Comparison of ENCODE assay signal across 14 cellular contexts in the genomic region with DNA sequence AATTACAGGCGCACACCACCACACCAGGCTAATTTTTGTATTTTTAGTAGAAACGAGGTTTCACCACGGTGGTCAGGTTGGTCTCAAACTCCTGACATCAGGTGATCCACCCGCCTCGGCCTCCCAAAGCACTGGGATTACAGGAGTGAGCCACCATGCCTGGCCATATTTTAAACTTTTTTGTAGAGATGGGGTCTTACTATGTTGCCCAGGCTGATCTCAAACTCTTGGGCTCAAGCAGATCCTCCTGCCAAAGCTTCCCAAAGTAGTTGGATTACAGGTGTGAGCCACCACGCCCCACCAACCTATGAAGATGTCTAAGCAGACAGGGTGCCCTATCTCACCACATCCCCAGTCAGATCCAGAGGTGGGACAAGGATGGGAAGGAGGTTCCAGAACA. TPM values are rescaled to one million over a fixed set of nuclear protein-coding genes. Genes with fewer than 3 reads are reported as not detected.
DNase-seq lines count a peak whose midpoint lies in the region; ATAC-seq, FAIRE-seq and TF ChIP-seq lines count a peak whose summit lies in the region.
"Not testable (repeated sequence)": the region's sequence is repeated elsewhere in the genome, so short reads cannot be mapped to it uniquely, and the experiment has no call there.
"Had no signal": no experiment of that assay in that cellular context is flagged by ENCODE, and none has a peak within 500 bp of the region (broad histone marks: within the 10 kb centered on the region; RNA-seq: fewer than 3 reads in every experiment).

No MANE protein-coding gene starts in this region.

- not testable (repeated sequence) for H3K27me3 Mint-ChIP-seq in osteocyte (ENCODE audit: unreplicated experiment)

- H3K4me3 ChIP-seq in H7 (ENCODE audit: insufficient read depth, low read depth, low read length); K562; right lobe of liver; suprapubic skin: not testable (repeated sequence)

- 77% methylated on average over 6 of the region's 6 CpGs for WGBS in K562 (ENCODE audit: insufficient coverage, low coverage, missing lambda C conversion rate)
- WGBS in right lobe of liver (ENCODE audit: insufficient coverage, low coverage, low lambda C conversion rate, missing lambda C conversion rate) = 89% methylated on average over 2 of the region's 6 CpGs
- 100% methylated on average over 5 of the region's 6 CpGs for WGBS in suprapubic skin

- TF ChIP-seq CTCF in RWPE1 (conservative IDR thresholded peaks at IDR 0.05; ENCODE audit: low read depth); K562 (IDR thresholded peaks at IDR 0.05 in 2 of 3, conservative IDR thresholded peaks at IDR 0.05 in 1 of 3; ENCODE audit: insufficient read depth in 2 of 3, low read depth in 1 of 3, low read length in 3 of 3); right lobe of liver (IDR thresholded peaks at IDR 0.05); osteocyte (IDR thresholded peaks at IDR 0.05); suprapubic skin (IDR thresholded peaks at IDR 0.05): not testable (repeated sequence)

- H3K4me1 Mint-ChIP-seq in osteocyte (ENCODE audit: unreplicated experiment) = peaks cover 33% of the 10 kb centered on the region

- intact Hi-C loops in K562 (cut with micrococcal nuclease); Right ventricle myocardium inferior (cut with DNase I); right lobe of liver (cut with DNase I): not testable (repeated sequence)

- not testable (repeated sequence) for TF ChIP-seq RAD21 in K562 (CRISPR knock-in tag; conservative IDR thresholded peaks at IDR 0.05 in 1 of 2, IDR thresholded peaks at IDR 0.05 in 1 of 2)

- DNase-seq in H7 (peak; percentile 15), Right ventricle myocardium inferior (ENCODE audit: missing footprints) (peak; percentile 25)
- DNase-seq in RWPE1 (ENCODE audit: low spot score); K562 (ENCODE audit: extremely low read depth in 1 of 4, low spot score in 3 of 4); right lobe of liver; osteocyte (ENCODE audit: extremely low spot score, unreplicated experiment); suprapubic skin (ENCODE audit: low spot score in 2 of 2): not testable (repeated sequence)

- not testable (repeated sequence) for BruUV-seq in K562 (replicated peaks; lab: Mats Ljungman, UMichigan)

- in situ Hi-C loops in K562 (cut with MboI) = loop anchor here (5.0 kb wide), 1 partner anchor 40 kb away; no protein-coding TSS in a partner anchor

- CTCF ChIA-PET in RWPE1 (lab: Yijun Ruan, JAX) = interaction anchor here (0.6 to 1.4 kb wide), 4 partner anchors 27 to 147 kb away, joined by 3 to 9 read pairs (median 6); a partner anchor contains a TSS
- CTCF ChIA-PET in K562 (lab: Yijun Ruan, JAX; ENCODE audit: low intra/inter-chr PET ratio) = interaction anchor here (1.5 kb wide), 1 partner anchor 39 kb away, joined by 6 read pairs; no protein-coding TSS in a partner anchor

- H3K9me3 ChIP-seq in K562 (replicated peaks; ENCODE audit: control insufficient read depth, insufficient read depth, low read depth, low read length); right lobe of liver; suprapubic skin: not testable (repeated sequence)

- ATAC-seq in K562, Right ventricle myocardium inferior, right lobe of liver: not testable (repeated sequence)

- not testable (repeated sequence) for H3K9me1 ChIP-seq in K562 (ENCODE audit: control insufficient read depth, insufficient read depth, low read length)

- not testable (repeated sequence) for H3K27me3 ChIP-seq in H7 (ENCODE audit: control insufficient read depth, insufficient read depth, low read length); K562 (ENCODE audit: control insufficient read depth in 2 of 2, insufficient read depth in 2 of 2, low read length in 2 of 2); right lobe of liver; suprapubic skin

- not testable (repeated sequence) for H4K20me1 ChIP-seq in K562 (replicated peaks; ENCODE audit: control insufficient read depth, insufficient read depth, low read length)

- peak overlapping the region; percentile 10 for H3K27ac Mint-ChIP-seq in osteocyte (ENCODE audit: unreplicated experiment)

- POLR2A ChIA-PET in RWPE1 (lab: Yijun Ruan, JAX; ENCODE audit: low non-redundant PET) = not testable (repeated sequence)
- POLR2A ChIA-PET in K562 (lab: Yijun Ruan, JAX) = interaction anchor here (0.6 to 1.2 kb wide), 2 partner anchors 24 to 1130 kb away, joined by 4 read pairs; no protein-coding TSS in a partner anchor

- not testable (repeated sequence) for H3K4me3 Mint-ChIP-seq in osteocyte (ENCODE audit: unreplicated experiment)

- H3K9me3 Mint-ChIP-seq in osteocyte (ENCODE audit: unreplicated experiment) = not testable (repeated sequence)

- H3K27ac ChIP-seq in RWPE1 (peak overlapping the region; percentile 86), right lobe of liver (peak overlapping the region; percentile 26 to 81 (median 44)), suprapubic skin (peak overlapping the region; percentile 14)
- H3K27ac ChIP-seq in K562 (ENCODE audit: extremely low read depth, low read depth, low read length) = not testable (repeated sequence)

- not testable (repeated sequence) for H3K4me2 ChIP-seq in K562 (ENCODE audit: insufficient read depth, low read length)

- not testable (repeated sequence) for H3K79me2 ChIP-seq in K562 (ENCODE audit: control insufficient read depth, insufficient read depth, low read length)

- not testable (repeated sequence) for H2AFZ ChIP-seq in K562 (ENCODE audit: low read depth, low read length)

- not testable (repeated sequence) for TF ChIP-seq EP300 in K562 (IDR thresholded peaks at IDR 0.05; ENCODE audit: low read length); suprapubic skin (IDR thresholded peaks at IDR 0.05)

- not testable (repeated sequence) for H3K9ac ChIP-seq in K562 (ENCODE audit: insufficient read depth in 1 of 2, low read depth in 2 of 2, low read length in 2 of 2)

- not testable (repeated sequence) for H3K36me3 Mint-ChIP-seq in osteocyte (ENCODE audit: unreplicated experiment)

- FAIRE-seq in K562 (lab: Jason Lieb, UNC) = not testable (repeated sequence)

- TF ChIP-seq POLR2A in K562 (conservative IDR thresholded peaks at IDR 0.05); right lobe of liver (IDR thresholded peaks at IDR 0.05); suprapubic skin (IDR thresholded peaks at IDR 0.05): not testable (repeated sequence)

- peaks cover 36 to 91% of the 10 kb centered on the region in 2 experiments for H3K4me1 ChIP-seq in K562 (replicated peaks in 1 of 2; ENCODE audit: control insufficient read depth in 2 of 2, insufficient read depth in 2 of 2, low read length in 2 of 2)
- peaks cover 0 to 48% (median 0%) of the 10 kb centered on the region in 4 donors for H3K4me1 ChIP-seq in right lobe of liver
- H3K4me1 ChIP-seq in suprapubic skin = peaks cover 46% of the 10 kb centered on the region

- peaks cover 12% of the 10 kb centered on the region for H3K36me3 ChIP-seq in H7 (replicated peaks; ENCODE audit: control insufficient read depth, insufficient read depth, low read length)
- peaks cover 22% of the 10 kb centered on the region; the same call in 1 of the 3 replicates for H3K36me3 ChIP-seq in K562 (ENCODE audit: control insufficient read depth, insufficient read depth, low read length)
- H3K36me3 ChIP-seq in right lobe of liver = peaks cover 0 to 27% (median 7%) of the 10 kb centered on the region in 4 donors
- H3K36me3 ChIP-seq in suprapubic skin = not testable (repeated sequence)

RNA-seq across cellular contexts. Expression of a gene that starts 2.5 kb away (rescaled TPM):
- total RNA-seq in H7 (2014; rRNA removed; shearing (Covaris generic)) = 65.6 and 139 TPM in 2 replicates
- total RNA-seq in K562 (2011; cell fraction: chromatin; rRNA removed; ENCODE audit: low replicate concordance) = 15.7 and 30.4 TPM in 2 replicates
- 70.0 and 74.0 TPM in 2 replicates for total RNA-seq in K562 (2011; cell fraction: nucleolus; rRNA removed)
- total RNA-seq in K562 (2011; cell fraction: nucleoplasm; rRNA removed) = 46.3 and 59.4 TPM in 2 replicates
- total RNA-seq in K562 (2014; rRNA removed) (151 and 190 TPM in 2 replicates), K562 (2014; rRNA removed; fragmentation: Illumina TruSeq; extraction: Trizol) (134 and 155 TPM in 2 replicates), K562 (2015; rRNA removed; fragmentation: Illumina TruSeq; extraction: Trizol) (305 and 312 TPM in 2 replicates), K562 (2021) (220 and 308 TPM in 2 replicates), Right ventricle myocardium inferior (1.4 TPM), right lobe of liver (1,000 to 10,000 TPM; 4,903 to 7,393 (median 5,741) TPM), osteocyte (3.3 TPM in 1 of 2 replicates, not detected in the other), suprapubic skin (10 to 100 TPM; 38.6 to 58.3 (median 47.7) TPM)
- polyA plus RNA-seq in K562 (2011; rRNA removed) (115 and 174 TPM in 2 replicates), K562 (2014; fragmentation: Illumina TruSeq; extraction: Trizol) (239 and 302 TPM in 2 replicates), K562 (2014; fragmentation: Nextera tagmentation; extraction: Ambion mirVana) (100 to 1,000 TPM; 371 to 408 TPM), K562 (2014; rRNA removed) (184 and 227 TPM in 2 replicates)
- polyA plus RNA-seq in K562 (2011; cell fraction: cytosol; rRNA removed) = 112 and 124 TPM in 2 replicates
- polyA plus RNA-seq in K562 (2011; cell fraction: nucleus; rRNA removed) = 50.9 and 80.6 TPM in 2 replicates
- 460 and 496 TPM in 2 replicates for polyA plus RNA-seq in K562 (2012)
- 22.7 and 22.9 TPM in 2 replicates for polyA minus RNA-seq in K562 (2011; rRNA and poly(A)+ RNA removed)
- polyA minus RNA-seq in K562 (2011; cell fraction: cytosol; rRNA and poly(A)+ RNA removed) = 60.6 and 76.4 TPM in 2 replicates
- polyA minus RNA-seq in K562 (2011; cell fraction: nucleus; rRNA and poly(A)+ RNA removed) = 2.2 and 14.6 TPM in 2 replicates
- total RNA-seq: CD4-positive, alpha-beta T cell had no signal

RNA-seq across cellular contexts. Expression of a gene that starts 6.3 kb away (rescaled TPM):
- total RNA-seq in H7 (2014; rRNA removed; shearing (Covaris generic)) = 826 and 994 TPM in 2 replicates
- 12.0 and 25.1 TPM in 2 replicates for total RNA-seq in K562 (2011; cell fraction: chromatin; rRNA removed; ENCODE audit: low replicate concordance)
- 54.6 and 64.9 TPM in 2 replicates for total RNA-seq in K562 (2011; cell fraction: nucleolus; rRNA removed)
- total RNA-seq in K562 (2011; cell fraction: nucleoplasm; rRNA removed) = 29.0 and 36.6 TPM in 2 replicates
- 113 and 122 TPM in 2 replicates for total RNA-seq in K562 (2014; rRNA removed)
- 5.9 and 11.8 TPM in 2 replicates for total RNA-seq in K562 (2014; rRNA removed; fragmentation: Illumina TruSeq; extraction: Trizol)
- 180 and 204 TPM in 2 replicates for total RNA-seq in K562 (2015; rRNA removed; fragmentation: Illumina TruSeq; extraction: Trizol)
- 88.7 and 92.0 TPM in 2 replicates for total RNA-seq in K562 (2021)
- polyA plus RNA-seq in K562 (2011; rRNA removed) = 27.5 and 37.5 TPM in 2 replicates
- polyA plus RNA-seq in K562 (2011; cell fraction: cytosol; rRNA removed) = 86.2 and 145 TPM in 2 replicates
- 25.5 and 31.9 TPM in 2 replicates for polyA plus RNA-seq in K562 (2011; cell fraction: nucleus; rRNA removed)
- polyA plus RNA-seq in K562 (2012) = 228 and 283 TPM in 2 replicates
- polyA plus RNA-seq in K562 (2014; fragmentation: Illumina TruSeq; extraction: Trizol) = 17.5 and 32.7 TPM in 2 replicates
- under 1 TPM in 1 of 2 experiments, not detected in 1; 0.14 TPM for polyA plus RNA-seq in K562 (2014; fragmentation: Nextera tagmentation; extraction: Ambion mirVana)
- 124 TPM in 2 replicates for polyA plus RNA-seq in K562 (2014; rRNA removed)
- 3.9 and 4.7 TPM in 2 replicates for polyA minus RNA-seq in K562 (2011; rRNA and poly(A)+ RNA removed)
- polyA minus RNA-seq in K562 (2011; cell fraction: cytosol; rRNA and poly(A)+ RNA removed) = 11.5 and 23.0 TPM in 2 replicates
- 3.8 and 6.4 TPM in 2 replicates for polyA minus RNA-seq in K562 (2011; cell fraction: nucleus; rRNA and poly(A)+ RNA removed)
- 9.9 TPM for total RNA-seq in Right ventricle myocardium inferior
- total RNA-seq in right lobe of liver = 1,000 to 10,000 TPM; 3,480 to 8,780 (median 4,667) TPM
- 151 and 184 TPM in 2 replicates for total RNA-seq in osteocyte
- 100 to 1,000 TPM; 418 to 859 (median 594) TPM for total RNA-seq in suprapubic skin

RNA-seq across cellular contexts. Expression of a gene that starts 20.8 kb away (rescaled TPM):
- 160 and 204 TPM in 2 replicates for total RNA-seq in H7 (2014; rRNA removed; shearing (Covaris generic))
- total RNA-seq in K562 (2011; cell fraction: chromatin; rRNA removed; ENCODE audit: low replicate concordance) = 24.5 and 69.0 TPM in 2 replicates
- 64.5 and 69.3 TPM in 2 replicates for total RNA-seq in K562 (2011; cell fraction: nucleolus; rRNA removed)
- total RNA-seq in K562 (2011; cell fraction: nucleoplasm; rRNA removed) = 42.7 and 46.9 TPM in 2 replicates
- 194 and 237 TPM in 2 replicates for total RNA-seq in K562 (2014; rRNA removed)
- total RNA-seq in K562 (2014; rRNA removed; fragmentation: Illumina TruSeq; extraction: Trizol) = 71.1 and 81.5 TPM in 2 replicates
- total RNA-seq in K562 (2015; rRNA removed; fragmentation: Illumina TruSeq; extraction: Trizol) = 165 and 169 TPM in 2 replicates
- total RNA-seq in K562 (2021) = 290 and 296 TPM in 2 replicates
- polyA plus RNA-seq in K562 (2011; rRNA removed) = 101 and 117 TPM in 2 replicates
- polyA plus RNA-seq in K562 (2011; cell fraction: cytosol; rRNA removed) = 146 and 312 TPM in 2 replicates
- 73.1 and 101 TPM in 2 replicates for polyA plus RNA-seq in K562 (2011; cell fraction: nucleus; rRNA removed)
- 116 and 170 TPM in 2 replicates for polyA plus RNA-seq in K562 (2012)
- polyA plus RNA-seq in K562 (2014; fragmentation: Illumina TruSeq; extraction: Trizol) = 160 and 200 TPM in 2 replicates
- polyA plus RNA-seq in K562 (2014; fragmentation: Nextera tagmentation; extraction: Ambion mirVana) = 1 to 10 TPM in 1 of 2 experiments, under 1 TPM in 1; 0.89 to 5.4 TPM
- polyA plus RNA-seq in K562 (2014; rRNA removed) = 192 and 229 TPM in 2 replicates
- polyA minus RNA-seq in K562 (2011; rRNA and poly(A)+ RNA removed) = 34.9 and 75.1 TPM in 2 replicates
- 71.0 and 79.5 TPM in 2 replicates for polyA minus RNA-seq in K562 (2011; cell fraction: cytosol; rRNA and poly(A)+ RNA removed)
- polyA minus RNA-seq in K562 (2011; cell fraction: nucleus; rRNA and poly(A)+ RNA removed) = 22.6 and 24.0 TPM in 2 replicates
- total RNA-seq in Right ventricle myocardium inferior = 45.3 TPM
- total RNA-seq in right lobe of liver = 10 to 100 TPM; 24.9 to 82.6 (median 26.7) TPM
- 47.4 and 48.7 TPM in 2 replicates for total RNA-seq in osteocyte
- 10 to 100 TPM; 32.7 to 51.9 (median 47.1) TPM for total RNA-seq in suprapubic skin

RNA-seq across cellular contexts. Expression of a gene that starts 30.1 kb away (rescaled TPM):
- total RNA-seq in H7 (2014; rRNA removed; shearing (Covaris generic)) = not detected in 2 replicates
- total RNA-seq in K562 (2011; cell fraction: chromatin; rRNA removed; ENCODE audit: low replicate concordance) = not detected in 2 replicates
- total RNA-seq in K562 (2011; cell fraction: nucleolus; rRNA removed) = not detected in 2 replicates
- total RNA-seq in K562 (2011; cell fraction: nucleoplasm; rRNA removed) = not detected in 2 replicates
- not detected in 2 replicates for total RNA-seq in K562 (2014; rRNA removed)
- total RNA-seq in K562 (2014; rRNA removed; fragmentation: Illumina TruSeq; extraction: Trizol) = not detected in 2 replicates
- not detected in 2 replicates for total RNA-seq in K562 (2015; rRNA removed; fragmentation: Illumina TruSeq; extraction: Trizol)
- total RNA-seq in K562 (2021) = not detected in 2 replicates
- polyA plus RNA-seq in K562 (2011; rRNA removed) = not detected in 2 replicates
- polyA plus RNA-seq in K562 (2011; cell fraction: cytosol; rRNA removed) = 0.15 TPM in 1 of 2 replicates, not detected in the other
- not detected in 2 replicates for polyA plus RNA-seq in K562 (2011; cell fraction: nucleus; rRNA removed)
- polyA plus RNA-seq in K562 (2012) = not detected in 2 replicates
- polyA plus RNA-seq in K562 (2014; fragmentation: Illumina TruSeq; extraction: Trizol) = 0.46 TPM in 1 of 2 replicates, not detected in the other
- polyA plus RNA-seq in K562 (2014; fragmentation: Nextera tagmentation; extraction: Ambion mirVana) = not detected
- not detected in 2 replicates for polyA plus RNA-seq in K562 (2014; rRNA removed)
- not detected in 2 replicates for polyA minus RNA-seq in K562 (2011; rRNA and poly(A)+ RNA removed)
- not detected in 2 replicates for polyA minus RNA-seq in K562 (2011; cell fraction: cytosol; rRNA and poly(A)+ RNA removed)
- polyA minus RNA-seq in K562 (2011; cell fraction: nucleus; rRNA and poly(A)+ RNA removed) = not detected in 2 replicates
- not detected for total RNA-seq in Right ventricle myocardium inferior
- 100 to 1,000 TPM in 5 of 6 experiments, 10 to 100 TPM in 1; 55.6 to 462 (median 203) TPM for total RNA-seq in right lobe of liver
- total RNA-seq in osteocyte = not detected in 2 replicates
- total RNA-seq in suprapubic skin = not detected
- total RNA-seq: Caco-2; CD4-positive, alpha-beta T cell; H1; HFFc6; HT1080 had no signal
- polyA plus RNA-seq: A549, BJ, H1 had no signal

RNA-seq across cellular contexts. Expression of a gene that starts 34.0 kb away (rescaled TPM):
- not detected in 2 replicates for total RNA-seq in H7 (2014; rRNA removed; shearing (Covaris generic))
- total RNA-seq in K562 (2011; cell fraction: chromatin; rRNA removed; ENCODE audit: low replicate concordance) = not detected in 2 replicates
- total RNA-seq in K562 (2011; cell fraction: nucleolus; rRNA removed) = 1.7 TPM in 1 of 2 replicates, not detected in the other
- total RNA-seq in K562 (2011; cell fraction: nucleoplasm; rRNA removed) = not detected in 2 replicates
- total RNA-seq in K562 (2014; rRNA removed) (0.24 TPM in 1 of 2 replicates, not detected in the other), K562 (2014; rRNA removed; fragmentation: Illumina TruSeq; extraction: Trizol) (not detected in 2 replicates), K562 (2015; rRNA removed; fragmentation: Illumina TruSeq; extraction: Trizol) (0.33 and 0.60 TPM in 2 replicates), K562 (2021) (0.63 and 0.78 TPM in 2 replicates), Right ventricle myocardium inferior (not detected), right lobe of liver (1,000 to 10,000 TPM; 1,740 to 7,868 (median 2,043) TPM), osteocyte (not detected in 2 replicates), suprapubic skin (1 to 10 TPM in 2 of 4 donors, not detected in 2; 2.7 to 9.7 TPM)
- polyA plus RNA-seq in K562 (2011; rRNA removed) (0.47 and 1.1 TPM in 2 replicates), K562 (2014; fragmentation: Illumina TruSeq; extraction: Trizol) (0.59 TPM in 1 of 2 replicates, not detected in the other), K562 (2014; fragmentation: Nextera tagmentation; extraction: Ambion mirVana) (under 1 TPM; 0.53 TPM), K562 (2014; rRNA removed) (0.42 TPM in 1 of 2 replicates, not detected in the other)
- polyA plus RNA-seq in K562 (2011; cell fraction: cytosol; rRNA removed) = 0.79 and 2.6 TPM in 2 replicates
- 0.21 and 0.38 TPM in 2 replicates for polyA plus RNA-seq in K562 (2011; cell fraction: nucleus; rRNA removed)
- 0.50 TPM in 1 of 2 replicates, not detected in the other for polyA plus RNA-seq in K562 (2012)
- not detected in 2 replicates for polyA minus RNA-seq in K562 (2011; rRNA and poly(A)+ RNA removed)
- polyA minus RNA-seq in K562 (2011; cell fraction: cytosol; rRNA and poly(A)+ RNA removed) = not detected in 2 replicates
- polyA minus RNA-seq in K562 (2011; cell fraction: nucleus; rRNA and poly(A)+ RNA removed) = not detected in 2 replicates
- total RNA-seq: Caco-2; CD4-positive, alpha-beta T cell; H1; HFFc6; HT1080 had no signal
- polyA plus RNA-seq: BJ, H1 had no signal

Comparison
In these comparisons a context has a peak if more than half of its experiments do, and no peak if none do; other contexts are left out.
1. RNA of a gene that starts 2.5 kb away (total RNA-seq): 4,903 to 7,393 TPM in right lobe of liver; 15.7 to 312 TPM in K562, 65.6 to 139 TPM in H7, 38.6 to 58.3 TPM in suprapubic skin, 3.3 TPM in osteocyte and 1.4 TPM in Right ventricle myocardium inferior (single experiment); every median in the first group is over 10 times any median in the second.